ENCODE assay signal across 26 cellular contexts in genomic region chr2:184268900-184269299, GRCh38.
"Had no signal": no experiment of that assay in that cellular context is flagged by ENCODE, and none has a peak within 500 bp of the region (broad histone marks: within the 10 kb centered on the region; RNA-seq: fewer than 3 reads in every experiment).

No MANE protein-coding gene starts in this region.

- H3K27me3 ChIP-seq: neutrophil, pancreas, right lobe of liver, sigmoid colon, stomach, thyroid gland, tibial nerve, upper lobe of left lung, vagina had no signal

- DNase-seq: naive thymus-derived CD8-positive, alpha-beta T cell; nephron progenitor cell; nucleus accumbens; pancreas; psoas muscle; right lobe of liver; sigmoid colon; small intestine; stimulated activated CD4-positive, alpha-beta T cell treated with anti-CD3 and anti-CD28 coated beads, Interleukin-15, amount 100 ng/mL, for 24 hours; stimulated activated CD4-positive, alpha-beta T cell treated with anti-CD3 and anti-CD28 coated beads, Interleukin-2, amount 100 ng/mL, for 24 hours; stimulated activated CD4-positive, alpha-beta T cell treated with anti-CD3 and anti-CD28 coated beads, Interleukin-2, amount 100 ng/mL, for 48 hours; stimulated activated CD4-positive, alpha-beta T cell treated with anti-CD3 and anti-CD28 coated beads, Interleukin-4, amount 100 ng/mL, for 24 hours; stimulated activated naive B cell treated with anti-CD40 and anti-IgM and Interleukin-4, amounts not matched to agents 10 μg/mL and 1 μg/mL and 100 μg/mL, for 72 hours; stimulated activated naive CD4-positive, alpha-beta T cell treated with Interleukin-2 at 50 U/mL for 16 hours; stomach; thyroid gland; trophoblast cell; upper lobe of left lung had no signal

- H3K4me3 ChIP-seq: pancreas, psoas muscle, right lobe of liver, sigmoid colon, stomach, thoracic aorta, thyroid gland, tibial nerve, upper lobe of left lung, vagina had no signal

- H3K4me1 ChIP-seq: pancreas, right lobe of liver, sigmoid colon, stomach, thyroid gland, tibial nerve, upper lobe of left lung, vagina had no signal

- H3K27ac Mint-ChIP-seq: naive thymus-derived CD8-positive, alpha-beta T cell; natural killer cell treated with Interleukin-12 subunit alpha and Interleukin-12 subunit beta and Interleukin-15 and Interleukin-18, amount 100 ng/mL, for 72 hours; stimulated activated effector memory CD8-positive, alpha-beta T cell treated with anti-CD3 and anti-CD28 coated beads, Interleukin-12 subunit alpha, Interleukin-12 subunit beta, amount 100 ng/mL, for 72 hours; stimulated activated naive B cell treated with anti-CD40 and anti-IgM and Interleukin-4, amounts not matched to agents 10 μg/mL and 1 μg/mL and 100 μg/mL, for 72 hours; stimulated activated naive CD8-positive, alpha-beta T cell treated with anti-CD3 and anti-CD28 coated beads, Interleukin-15, Interleukin-2, amounts not matched to agents 100 ng/mL and 50 ng/mL, for 24 hours had no signal

- H3K36me3 Mint-ChIP-seq: naive thymus-derived CD8-positive, alpha-beta T cell; stimulated activated effector memory CD8-positive, alpha-beta T cell treated with anti-CD3 and anti-CD28 coated beads, Interleukin-12 subunit alpha, Interleukin-12 subunit beta, amount 100 ng/mL, for 72 hours; stimulated activated naive B cell treated with anti-CD40 and anti-IgM and Interleukin-4, amounts not matched to agents 10 μg/mL and 1 μg/mL and 100 μg/mL, for 72 hours had no signal

- H3K27ac ChIP-seq: neutrophil, pancreas, psoas muscle, right lobe of liver, sigmoid colon, stomach, thoracic aorta, thyroid gland, tibial nerve, upper lobe of left lung, vagina had no signal

- H3K36me3 ChIP-seq: neutrophil, pancreas, right lobe of liver, sigmoid colon, stomach, thoracic aorta, thyroid gland, tibial nerve, upper lobe of left lung, vagina had no signal

- H3K27me3 Mint-ChIP-seq: naive thymus-derived CD8-positive, alpha-beta T cell; natural killer cell treated with Interleukin-12 subunit alpha and Interleukin-12 subunit beta and Interleukin-15 and Interleukin-18, amount 100 ng/mL, for 72 hours; stimulated activated naive B cell treated with anti-CD40 and anti-IgM and Interleukin-4, amounts not matched to agents 10 μg/mL and 1 μg/mL and 100 μg/mL, for 72 hours; stimulated activated naive CD8-positive, alpha-beta T cell treated with anti-CD3 and anti-CD28 coated beads, Interleukin-15, Interleukin-2, amounts not matched to agents 100 ng/mL and 50 ng/mL, for 24 hours had no signal

- H3K4me1 Mint-ChIP-seq: naive thymus-derived CD8-positive, alpha-beta T cell; neural crest cell; stimulated activated effector memory CD8-positive, alpha-beta T cell treated with anti-CD3 and anti-CD28 coated beads, Interleukin-12 subunit alpha, Interleukin-12 subunit beta, amount 100 ng/mL, for 72 hours; stimulated activated naive B cell treated with anti-CD40 and anti-IgM and Interleukin-4, amounts not matched to agents 10 μg/mL and 1 μg/mL and 100 μg/mL, for 72 hours had no signal

- H3K9me3 Mint-ChIP-seq: nephron progenitor cell, neural crest cell had no signal

- H3K9me3 ChIP-seq: neutrophil, pancreas, psoas muscle, right lobe of liver, sigmoid colon, stomach, thoracic aorta, thyroid gland, tibial nerve, upper lobe of left lung, vagina had no signal

- H3K4me3 Mint-ChIP-seq: naive thymus-derived CD8-positive, alpha-beta T cell; natural killer cell treated with Interleukin-12 subunit alpha and Interleukin-12 subunit beta and Interleukin-15 and Interleukin-18, amount 100 ng/mL, for 72 hours; nephron progenitor cell; neural crest cell; stimulated activated effector memory CD8-positive, alpha-beta T cell treated with anti-CD3 and anti-CD28 coated beads, Interleukin-12 subunit alpha, Interleukin-12 subunit beta, amount 100 ng/mL, for 72 hours; stimulated activated naive B cell treated with anti-CD40 and anti-IgM and Interleukin-4, amounts not matched to agents 10 μg/mL and 1 μg/mL and 100 μg/mL, for 72 hours; stimulated activated naive CD8-positive, alpha-beta T cell treated with anti-CD3 and anti-CD28 coated beads, Interleukin-15, Interleukin-2, amounts not matched to agents 100 ng/mL and 50 ng/mL, for 24 hours had no signal
